Comparison of ENCODE assay signal across 1 cellular context in the genomic region with DNA sequence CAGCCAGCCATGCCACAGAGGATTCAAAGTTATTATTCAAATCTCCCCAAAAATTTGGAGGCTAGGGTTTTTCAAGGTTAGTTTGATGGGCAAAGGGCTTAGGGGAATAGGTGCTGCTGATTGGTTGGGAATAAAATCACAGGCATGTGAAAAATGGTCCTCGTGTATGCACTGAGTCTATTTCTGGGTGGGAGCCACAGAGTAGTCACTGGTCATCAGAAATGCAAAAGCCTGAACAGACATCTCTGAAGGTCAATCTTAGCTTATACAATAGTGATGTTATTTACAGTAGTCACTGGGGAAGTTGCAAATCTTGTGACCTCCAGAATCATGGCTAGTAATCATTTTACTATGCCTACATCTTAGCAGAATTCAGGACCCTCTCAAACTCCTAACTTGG.
TF ChIP-seq lines count a peak whose summit lies in the region.

No MANE protein-coding gene starts in this region.

TF ChIP-seq in endothelial cell of umbilical vein, 7 proteins besides CTCF, POLR2A, EP300 and RAD21:
- TF ChIP-seq JUN (IDR thresholded peaks at IDR 0.05; ENCODE audit: borderline replicate concordance, insufficient read depth, insufficient read length, low read depth) = no peak
- TF ChIP-seq FOS (IDR thresholded peaks at IDR 0.05; ENCODE audit: borderline replicate concordance, insufficient read depth, low read length) = no peak
- TF ChIP-seq EZH2 (IDR thresholded peaks at IDR 0.05; ENCODE audit: borderline replicate concordance, low read depth, low read length, severe bottlenecking) = no peak
- no peak for TF ChIP-seq MYC (IDR thresholded peaks at IDR 0.05; ENCODE audit: low read depth, low read length)
- TF ChIP-seq POLR2AphosphoS5 (IDR thresholded peaks at IDR 0.05; ENCODE audit: insufficient read depth, low read depth, low read length) = no peak
- no peak for TF ChIP-seq GATA2 (IDR thresholded peaks at IDR 0.05; ENCODE audit: insufficient read depth, insufficient read length, low read depth, low read length)
- TF ChIP-seq, protein P1, sequence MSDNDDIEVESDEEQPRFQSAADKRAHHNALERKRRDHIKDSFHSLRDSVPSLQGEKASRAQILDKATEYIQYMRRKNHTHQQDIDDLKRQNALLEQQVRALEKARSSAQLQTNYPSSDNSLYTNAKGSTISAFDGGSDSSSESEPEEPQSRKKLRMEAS (IDR thresholded peaks at IDR 0.05; ENCODE audit: insufficient read depth, insufficient read length) = no peak
